Comparison of ENCODE assay signal across 12 cellular contexts in the genomic region with DNA sequence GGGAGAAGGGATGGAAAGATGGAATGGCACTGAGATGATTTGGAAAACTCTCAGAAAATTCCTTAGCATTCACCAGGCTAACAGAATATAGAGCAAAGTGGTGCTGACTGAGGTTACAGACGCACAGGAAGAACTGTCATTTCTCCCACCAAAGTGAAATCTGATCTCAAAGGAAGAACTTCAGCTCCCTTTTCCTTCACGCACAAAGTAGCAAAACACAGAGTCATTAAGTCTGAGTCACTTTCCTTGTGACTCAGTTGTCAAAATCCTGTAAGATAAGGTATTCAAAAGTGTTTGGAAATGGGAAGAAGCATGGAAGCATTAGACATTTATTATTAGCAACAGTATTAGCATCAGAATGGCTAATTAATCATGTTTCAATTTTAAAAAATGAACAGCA. TPM values are rescaled to one million over a fixed set of nuclear protein-coding genes. Genes with fewer than 3 reads are reported as not detected.
A peak's percentile ranks its signal among the peaks of the same experiment; 100 is the strongest.
DNase-seq lines count a peak whose midpoint lies in the region; ATAC-seq and TF ChIP-seq lines count a peak whose summit lies in the region.
"Had no signal": no experiment of that assay in that cellular context is flagged by ENCODE, and none has a peak within 500 bp of the region (broad histone marks: within the 10 kb centered on the region; RNA-seq: fewer than 3 reads in every experiment).

No MANE protein-coding gene starts in this region.

- no peaks in the 10 kb centered on the region for H3K9me2 ChIP-seq in GM23338 (ENCODE audit: insufficient read depth)

- ATAC-seq in GM23338 (no peak), HG02571 (IDR thresholded peaks at IDR 0.05; ENCODE audit: unreplicated experiment) (no peak)
- ATAC-seq: stimulated activated effector memory CD8-positive, alpha-beta T cell treated with anti-CD3 and anti-CD28 coated beads, Interleukin-12 subunit alpha, Interleukin-12 subunit beta, amount 100 ng/mL, for 72 hours had no signal

- no peak overlapping the region for H3K4me3 ChIP-seq in GM23338
- H3K4me3 ChIP-seq in SJSA1 = no peak overlapping the region
- no peak overlapping the region for H3K4me3 ChIP-seq in fibroblast of villous mesenchyme (ENCODE audit: low read depth, low read length)
- H3K4me3 ChIP-seq: prostate gland had no signal

- no peaks in the 10 kb centered on the region for H3K36me3 Mint-ChIP-seq in GM23338 (ENCODE audit: low read depth)
- H3K36me3 Mint-ChIP-seq: stimulated activated effector memory CD8-positive, alpha-beta T cell treated with anti-CD3 and anti-CD28 coated beads, Interleukin-12 subunit alpha, Interleukin-12 subunit beta, amount 100 ng/mL, for 72 hours had no signal

- no peak overlapping the region for H2AFZ ChIP-seq in GM23338

- H3K4me1 Mint-ChIP-seq in GM23338 = peaks cover 48% of the 10 kb centered on the region
- H3K4me1 Mint-ChIP-seq: stimulated activated effector memory CD8-positive, alpha-beta T cell treated with anti-CD3 and anti-CD28 coated beads, Interleukin-12 subunit alpha, Interleukin-12 subunit beta, amount 100 ng/mL, for 72 hours had no signal

- H3K27ac Mint-ChIP-seq in GM23338 = no peak overlapping the region
- H3K27ac Mint-ChIP-seq: stimulated activated effector memory CD8-positive, alpha-beta T cell treated with anti-CD3 and anti-CD28 coated beads, Interleukin-12 subunit alpha, Interleukin-12 subunit beta, amount 100 ng/mL, for 72 hours had no signal

- H3K9me3 ChIP-seq in SJSA1 (replicated peaks) = no peaks in the 10 kb centered on the region
- H3K9me3 ChIP-seq: prostate gland had no signal

- peaks cover 97% of the 10 kb centered on the region for H3K79me2 ChIP-seq in GM23338 (replicated peaks; ENCODE audit: insufficient read depth)

- TF ChIP-seq POLR2A in erythroblast (IDR thresholded peaks at IDR 0.05; ENCODE audit: low read length) = no peak

- no peaks in the 10 kb centered on the region for H3K27me3 Mint-ChIP-seq in GM23338 (ENCODE audit: insufficient read depth, low read depth, poor library complexity)

- H3K4me3 Mint-ChIP-seq in GM23338 = no peak overlapping the region; the same call in 2 of the 3 replicates
- H3K4me3 Mint-ChIP-seq: stimulated activated effector memory CD8-positive, alpha-beta T cell treated with anti-CD3 and anti-CD28 coated beads, Interleukin-12 subunit alpha, Interleukin-12 subunit beta, amount 100 ng/mL, for 72 hours had no signal

- H4K20me1 ChIP-seq in GM23338 (replicated peaks; ENCODE audit: insufficient read depth) = peaks cover 24% of the 10 kb centered on the region

- no peaks in the 10 kb centered on the region for H3K9me3 Mint-ChIP-seq in GM23338

- H3K36me3 ChIP-seq in GM23338 (ENCODE audit: insufficient read depth) = no peaks in the 10 kb centered on the region
- no peaks in the 10 kb centered on the region for H3K36me3 ChIP-seq in SJSA1
- H3K36me3 ChIP-seq: prostate gland had no signal

- TF ChIP-seq CTCF in GM23338 (conservative IDR thresholded peaks at IDR 0.05; ENCODE audit: low read depth in 2 of 2) (no peak), fibroblast of villous mesenchyme (IDR thresholded peaks at IDR 0.05; ENCODE audit: insufficient read depth, low read depth, low read length) (no peak)

- DNase-seq in GM23338 (ENCODE audit: low spot score) = peak; percentile 22
- peak in 1 of 2 experiments; percentile 56 for DNase-seq in SJSA1 (ENCODE audit: low read depth in 1 of 2, low spot score in 2 of 2)
- DNase-seq in fibroblast of villous mesenchyme (ENCODE audit: low read depth) = peak; percentile 89
- peak; percentile 83 for DNase-seq in renal cortical epithelial cell (ENCODE audit: low read depth)
- DNase-seq in anterior cingulate cortex (lab: John Stamatoyannopoulos, UW) = no peak
- no peak for DNase-seq in NCI-H1436 treated with DMSO at 0.1 percent for 48 hours (lab: John Stamatoyannopoulos, UW)
- no peak for DNase-seq in erythroblast (lab: John Stamatoyannopoulos, UW)
- DNase-seq: activated CD4-positive, alpha-beta T cell treated with anti-CD3 and anti-CD28 coated beads for 4 hours; MV-4-11 had no signal

- H3K27me3 ChIP-seq in GM23338 (ENCODE audit: insufficient read depth) (no peaks in the 10 kb centered on the region), SJSA1 (replicated peaks) (no peaks in the 10 kb centered on the region)

- H3K4me2 ChIP-seq in GM23338 = peak overlapping the region; percentile 46

- H3F3A ChIP-seq in GM23338 (replicated peaks; ENCODE audit: low read depth) = no peaks in the 10 kb centered on the region

- H3K4me1 ChIP-seq in GM23338 (ENCODE audit: insufficient read depth) (peaks cover 63% of the 10 kb centered on the region), SJSA1 (replicated peaks) (peaks cover 26% of the 10 kb centered on the region)
- H3K4me1 ChIP-seq: prostate gland had no signal

- H3K27ac ChIP-seq in GM23338 (ENCODE audit: low read depth) = no peak overlapping the region
- H3K27ac ChIP-seq in SJSA1 = peak overlapping the region; percentile 31
- H3K27ac ChIP-seq: prostate gland had no signal

TF ChIP-seq in GM23338, 12 proteins besides CTCF, POLR2A, EP300 and RAD21 (continues in another document):
- TF ChIP-seq EZH2phosphoT487 (IDR thresholded peaks at IDR 0.05; ENCODE audit: unreplicated experiment) (no peak), STAT1 (IDR thresholded peaks at IDR 0.05; ENCODE audit: unreplicated experiment) (no peak), ZNF114 (CRISPR knock-in tag; IDR thresholded peaks at IDR 0.05) (no peak), POLR2AphosphoS5 (IDR thresholded peaks at IDR 0.05; ENCODE audit: low read depth) (no peak), NANOG (IDR thresholded peaks at IDR 0.05; ENCODE audit: borderline replicate concordance) (no peak)
- TF ChIP-seq, protein P1, sequence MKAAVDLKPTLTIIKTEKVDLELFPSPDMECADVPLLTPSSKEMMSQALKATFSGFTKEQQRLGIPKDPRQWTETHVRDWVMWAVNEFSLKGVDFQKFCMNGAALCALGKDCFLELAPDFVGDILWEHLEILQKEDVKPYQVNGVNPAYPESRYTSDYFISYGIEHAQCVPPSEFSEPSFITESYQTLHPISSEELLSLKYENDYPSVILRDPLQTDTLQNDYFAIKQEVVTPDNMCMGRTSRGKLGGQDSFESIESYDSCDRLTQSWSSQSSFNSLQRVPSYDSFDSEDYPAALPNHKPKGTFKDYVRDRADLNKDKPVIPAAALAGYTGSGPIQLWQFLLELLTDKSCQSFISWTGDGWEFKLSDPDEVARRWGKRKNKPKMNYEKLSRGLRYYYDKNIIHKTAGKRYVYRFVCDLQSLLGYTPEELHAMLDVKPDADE (IDR thresholded peaks at IDR 0.05) = no peak

RNA-seq across cellular contexts. Expression of gene MPDZ, which starts 11.7 kb away (rescaled TPM):
- total RNA-seq in GM23338 (2014; rRNA removed; shearing (Covaris generic)) = 37.0 and 43.1 TPM in 2 replicates
- 32.6 and 33.0 TPM in 2 replicates for polyA plus RNA-seq in GM23338 (2016; fragmentation: Nextera tagmentation; extraction: Ambion mirVana)
- total RNA-seq in SJSA1 (2014; rRNA removed; shearing (Covaris generic)) = 20.4 and 25.2 TPM in 2 replicates
- 46.4 and 62.6 TPM in 2 replicates for total RNA-seq in fibroblast of villous mesenchyme
- 23.8 and 78.3 TPM in 2 replicates for total RNA-seq in renal cortical epithelial cell

Comparison
In these comparisons a context has a peak if more than half of its experiments do, and no peak if none do; other contexts are left out.
1. DNase-seq: peak in GM23338 (single experiment), fibroblast of villous mesenchyme (single experiment) and renal cortical epithelial cell (single experiment); none in anterior cingulate cortex (0 of 58), NCI-H1436 treated with DMSO at 0.1 percent for 48 hours (single experiment) and erythroblast (0 of 2).